In the genomic region with DNA sequence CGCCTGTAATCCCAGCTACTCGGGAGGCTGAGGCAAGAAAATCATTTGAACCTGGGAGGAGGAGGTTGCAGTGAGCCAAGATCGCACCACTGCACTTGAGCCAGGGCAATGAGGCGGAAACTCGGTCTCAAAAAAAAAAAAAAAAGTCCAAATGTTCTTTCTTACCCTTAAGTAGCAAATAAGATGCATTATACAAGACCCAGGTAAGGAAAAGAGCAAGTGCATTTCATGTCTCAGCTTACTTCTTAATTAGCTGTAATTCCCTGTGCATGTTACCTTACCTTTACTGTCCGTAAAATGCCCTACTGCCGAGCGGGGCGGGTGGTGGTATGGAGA, we compare ENCODE assay signal across 10 cellular contexts. TPM values are rescaled to one million over a fixed set of nuclear protein-coding genes. Genes with fewer than 3 reads are reported as not detected.
DNase-seq lines count a peak whose midpoint lies in the region; ATAC-seq, FAIRE-seq and TF ChIP-seq lines count a peak whose summit lies in the region.
"Had no signal": no experiment of that assay in that cellular context is flagged by ENCODE, and none has a peak within 500 bp of the region (broad histone marks: within the 10 kb centered on the region; RNA-seq: fewer than 3 reads in every experiment).

No MANE protein-coding gene starts in this region.

- no peaks in the 10 kb centered on the region for H3K27me3 Mint-ChIP-seq in activated CD4-positive, alpha-beta T cell treated with anti-CD3 and anti-CD28 coated beads for 36 hours
- no peaks in the 10 kb centered on the region for H3K27me3 Mint-ChIP-seq in activated naive CD8-positive, alpha-beta T cell treated with anti-CD3 and anti-CD28 coated beads, Interleukin-2, amount 10 ng/mL, durations not matched to agents 7 days and 5 days
- no peaks in the 10 kb centered on the region for H3K27me3 Mint-ChIP-seq in stimulated activated naive CD8-positive, alpha-beta T cell treated with anti-CD3 and anti-CD28 coated beads, Interleukin-15, amount 100 ng/mL, for 72 hours

- CTCF ChIA-PET in activated CD4-positive, alpha-beta T cell treated with anti-CD3 and anti-CD28 coated beads for 36 hours (lab: Charles Lee): interaction anchor here (0.6 to 0.7 kb wide), 2 partner anchors 13 to 63 kb away, joined by 3 to 4 read pairs; no protein-coding TSS in a partner anchor

- no peak for TF ChIP-seq CTCF in kidney (IDR thresholded peaks at IDR 0.05; ENCODE audit: borderline replicate concordance, extremely low read depth, insufficient read depth)

- POLR2A ChIA-PET in activated CD4-positive, alpha-beta T cell treated with anti-CD3 and anti-CD28 coated beads for 36 hours (lab: Charles Lee): interaction anchor here (0.6 to 1.2 kb wide), 4 partner anchors 75 to 488 kb away, joined by 3 to 10 read pairs (median 4); a partner anchor contains a TSS
- POLR2A ChIA-PET in activated naive CD8-positive, alpha-beta T cell treated with anti-CD3 and anti-CD28 coated beads, Interleukin-2, amount 10 ng/mL, durations not matched to agents 7 days and 5 days (lab: Charles Lee): interaction anchor here (0.7 to 1.1 kb wide), 2 partner anchors 9 to 367 kb away, joined by 3 to 5 read pairs; a partner anchor contains a TSS

- H3K36me3 Mint-ChIP-seq in activated CD4-positive, alpha-beta T cell treated with anti-CD3 and anti-CD28 coated beads for 36 hours (ENCODE audit: low read depth): peaks cover 9% of the 10 kb centered on the region
- H3K36me3 Mint-ChIP-seq in activated naive CD8-positive, alpha-beta T cell treated with anti-CD3 and anti-CD28 coated beads, Interleukin-2, amount 10 ng/mL, durations not matched to agents 7 days and 5 days: peaks cover 24% of the 10 kb centered on the region

- no peak for DNase-seq in activated CD4-positive, alpha-beta T cell treated with anti-CD3 and anti-CD28 coated beads for 36 hours
- DNase-seq in activated CD4-positive, alpha-beta T cell treated with anti-CD3 and anti-CD28 coated beads for 1 hour: no peak
- DNase-seq in activated naive CD8-positive, alpha-beta T cell treated with anti-CD3 and anti-CD28 coated beads, Interleukin-2, amount 10 ng/mL, durations not matched to agents 7 days and 5 days: no peak
- DNase-seq in kidney (no peak), OCI-M1 (lab: John Stamatoyannopoulos, UW) (no peak), HTR-8/SVneo (ENCODE audit: insufficient read length, low spot score) (no peak)
- DNase-seq in stimulated activated naive CD8-positive, alpha-beta T cell treated with anti-CD3 and anti-CD28 coated beads, Interleukin-15, amount 100 ng/mL, for 72 hours: no peak
- no peak for DNase-seq in stimulated activated naive CD4-positive, alpha-beta T cell treated with Interleukin-2 at 50 U/mL for 16 hours (lab: John Stamatoyannopoulos, UW)
- DNase-seq: NCI-H2081 treated with DMSO at 0.1 percent for 48 hours had no signal

- H3K27ac Mint-ChIP-seq in activated CD4-positive, alpha-beta T cell treated with anti-CD3 and anti-CD28 coated beads for 36 hours: peak overlapping the region; percentile 86
- peak overlapping the region; percentile 85 for H3K27ac Mint-ChIP-seq in activated naive CD8-positive, alpha-beta T cell treated with anti-CD3 and anti-CD28 coated beads, Interleukin-2, amount 10 ng/mL, durations not matched to agents 7 days and 5 days
- peak overlapping the region; percentile 93 to 96 for H3K27ac Mint-ChIP-seq in stimulated activated naive CD8-positive, alpha-beta T cell treated with anti-CD3 and anti-CD28 coated beads, Interleukin-15, amount 100 ng/mL, for 72 hours

- H3K4me1 Mint-ChIP-seq in activated CD4-positive, alpha-beta T cell treated with anti-CD3 and anti-CD28 coated beads for 36 hours: peaks cover 39% of the 10 kb centered on the region
- peaks cover 16% of the 10 kb centered on the region for H3K4me1 Mint-ChIP-seq in activated naive CD8-positive, alpha-beta T cell treated with anti-CD3 and anti-CD28 coated beads, Interleukin-2, amount 10 ng/mL, durations not matched to agents 7 days and 5 days
- peaks cover 34% of the 10 kb centered on the region for H3K4me1 Mint-ChIP-seq in stimulated activated naive CD8-positive, alpha-beta T cell treated with anti-CD3 and anti-CD28 coated beads, Interleukin-15, amount 100 ng/mL, for 72 hours

- peak overlapping the region; percentile 91 for H3K4me3 Mint-ChIP-seq in activated CD4-positive, alpha-beta T cell treated with anti-CD3 and anti-CD28 coated beads for 36 hours
- peak overlapping the region; percentile 91 for H3K4me3 Mint-ChIP-seq in activated naive CD8-positive, alpha-beta T cell treated with anti-CD3 and anti-CD28 coated beads, Interleukin-2, amount 10 ng/mL, durations not matched to agents 7 days and 5 days
- peak overlapping the region; percentile 90 to 97 for H3K4me3 Mint-ChIP-seq in stimulated activated naive CD8-positive, alpha-beta T cell treated with anti-CD3 and anti-CD28 coated beads, Interleukin-15, amount 100 ng/mL, for 72 hours

- ATAC-seq in activated CD4-positive, alpha-beta T cell treated with anti-CD3 and anti-CD28 coated beads for 36 hours: no peak
- ATAC-seq in activated naive CD8-positive, alpha-beta T cell treated with anti-CD3 and anti-CD28 coated beads, Interleukin-2, amount 10 ng/mL, durations not matched to agents 7 days and 5 days (ENCODE audit: low read depth): no peak
- peak; percentile 1 for ATAC-seq in stimulated activated naive CD8-positive, alpha-beta T cell treated with anti-CD3 and anti-CD28 coated beads, Interleukin-15, amount 100 ng/mL, for 72 hours

- peak overlapping the region in 1 of 2 donors; percentile 23 for H3K9ac ChIP-seq in kidney (ENCODE audit: low read length in 2 of 2)

- no peaks in the 10 kb centered on the region for H3K9me3 ChIP-seq in kidney (ENCODE audit: control insufficient read depth in 1 of 2, low read length in 2 of 2)

- FAIRE-seq in kidney (lab: Jason Lieb, UNC): no peak
- FAIRE-seq in HTR-8/SVneo (lab: Jason Lieb, UNC): no peak
- FAIRE-seq: H54 had no signal

- H3K9me3 Mint-ChIP-seq in activated CD4-positive, alpha-beta T cell treated with anti-CD3 and anti-CD28 coated beads for 36 hours (ENCODE audit: low read depth): no peaks in the 10 kb centered on the region
- peaks cover 6% of the 10 kb centered on the region for H3K9me3 Mint-ChIP-seq in activated naive CD8-positive, alpha-beta T cell treated with anti-CD3 and anti-CD28 coated beads, Interleukin-2, amount 10 ng/mL, durations not matched to agents 7 days and 5 days
- no peaks in the 10 kb centered on the region for H3K9me3 Mint-ChIP-seq in stimulated activated naive CD8-positive, alpha-beta T cell treated with anti-CD3 and anti-CD28 coated beads, Interleukin-15, amount 100 ng/mL, for 72 hours

- H3K36me3 ChIP-seq in kidney (ENCODE audit: control insufficient read depth in 1 of 2, insufficient read depth in 2 of 2, low read length in 2 of 2): no peaks in the 10 kb centered on the region

- peak overlapping the region; percentile 75 to 76 for H3K27ac ChIP-seq in kidney (ENCODE audit: low read depth in 2 of 2, low read length in 2 of 2)

- intact Hi-C loops in activated CD4-positive, alpha-beta T cell treated with anti-CD3 and anti-CD28 coated beads for 36 hours (cut with DNase I, micrococcal nuclease): loop anchor here (1.0 to 5.0 kb wide), 3 partner anchors 75 to 490 kb away; a partner anchor contains a TSS
- intact Hi-C loops in kidney (cut with DNase I): no loop called here

- H3K4me1 ChIP-seq in kidney (ENCODE audit: control insufficient read depth in 1 of 2, insufficient read depth in 1 of 2, low read depth in 1 of 2, low read length in 2 of 2): no peaks in the 10 kb centered on the region

- H3K4me3 ChIP-seq in kidney (ENCODE audit: low read length in 2 of 2): peak overlapping the region; percentile 84

RNA-seq across cellular contexts. Expression of a gene that starts 3.8 kb away (rescaled TPM):
- total RNA-seq in activated CD4-positive, alpha-beta T cell treated with anti-CD3 and anti-CD28 coated beads for 36 hours: 1 to 10 TPM; 5.7 to 9.1 TPM
- total RNA-seq in activated naive CD8-positive, alpha-beta T cell treated with anti-CD3 and anti-CD28 coated beads, Interleukin-2, amount 10 ng/mL, durations not matched to agents 7 days and 5 days: 1 to 10 TPM; 5.8 to 6.0 TPM
- 3.1 TPM for total RNA-seq in kidney
- 0.30 TPM for polyA plus RNA-seq in kidney (ENCODE audit: insufficient read depth, low read depth, low replicate concordance)
